1 cellular context compared by ENCODE assay signal in the genomic region with DNA sequence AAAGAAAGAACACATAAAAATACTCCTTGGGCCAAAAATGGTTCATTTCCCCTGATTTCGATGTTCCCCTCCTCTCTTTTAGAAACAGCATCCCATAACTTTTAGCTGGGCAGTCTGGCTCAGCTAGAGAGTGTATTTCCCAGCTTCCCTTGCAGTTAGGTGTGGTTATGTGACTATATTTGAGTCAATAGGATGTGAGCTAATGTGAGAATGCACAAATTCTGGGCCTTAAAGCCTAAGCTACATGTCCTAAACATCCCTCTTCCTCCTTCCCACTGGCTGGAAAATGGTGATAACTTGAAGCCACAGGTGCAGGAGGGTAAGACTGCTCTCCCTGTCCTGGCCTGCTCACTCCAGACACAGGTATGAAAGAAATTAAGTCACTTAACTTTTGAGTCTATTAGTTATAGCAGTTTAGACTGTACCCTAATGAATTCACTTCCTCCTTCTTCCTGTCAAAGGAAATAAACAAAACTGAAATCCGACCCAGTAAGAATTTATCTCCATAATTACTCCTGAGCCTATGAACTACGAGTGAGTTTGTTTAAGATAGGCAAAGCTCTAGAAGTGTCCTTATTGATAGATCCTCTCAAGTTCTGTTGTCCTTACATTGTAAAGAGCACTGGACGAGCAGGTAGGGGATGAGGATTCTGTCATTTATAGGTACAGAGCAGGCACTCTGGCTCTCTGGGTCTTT.
TF ChIP-seq lines count a peak whose summit lies in the region.

No MANE protein-coding gene starts in this region.

TF ChIP-seq in A549, 52 proteins besides CTCF, POLR2A, EP300 and RAD21 (continued from another document):
- no peak for TF ChIP-seq RFX5 (IDR thresholded peaks at IDR 0.05)
- TF ChIP-seq ZFP36 (IDR thresholded peaks at IDR 0.05; ENCODE audit: borderline replicate concordance, partially characterized antibody): no peak
- TF ChIP-seq CBX2 (IDR thresholded peaks at IDR 0.05; ENCODE audit: borderline replicate concordance, low read depth): no peak
